Comparison of ENCODE assay signal across 2 cellular contexts in genomic region chr13:50187352-50188029, GRCh38.
TF ChIP-seq lines count a peak whose summit lies in the region.

No MANE protein-coding gene starts in this region.

TF ChIP-seq in K562, 482 proteins besides CTCF, POLR2A, EP300 and RAD21 (continues in another document):
- TF ChIP-seq PBX2 (CRISPR knock-in tag; IDR thresholded peaks at IDR 0.05; ENCODE audit: low read depth) = no peak
- no peak for TF ChIP-seq PBX2 (tag; conservative IDR thresholded peaks at IDR 0.05; ENCODE audit: low read depth)
- no peak for TF ChIP-seq YY1 (IDR thresholded peaks at IDR 0.05; ENCODE audit: borderline replicate concordance in 1 of 3, control insufficient read depth in 1 of 3, extremely low read depth in 1 of 3, insufficient read depth in 3 of 3, insufficient read length in 1 of 3, insufficient replicate concordance in 2 of 3, low read depth in 1 of 3, low read length in 2 of 3)
- TF ChIP-seq MCM7 (IDR thresholded peaks at IDR 0.05) = no peak
- no peak for TF ChIP-seq MCM2 (IDR thresholded peaks at IDR 0.05; ENCODE audit: low read depth)
- no peak for TF ChIP-seq TFE3 (CRISPR knock-in tag; IDR thresholded peaks at IDR 0.05)
- peak; percentile 66 for TF ChIP-seq RFX1 (IDR thresholded peaks at IDR 0.05)
- TF ChIP-seq FOXK2 (conservative IDR thresholded peaks at IDR 0.05 in 1 of 2, IDR thresholded peaks at IDR 0.05 in 1 of 2; ENCODE audit: low read depth in 2 of 2) = no peak
- TF ChIP-seq IRF2 (CRISPR knock-in tag; IDR thresholded peaks at IDR 0.05) = no peak
- TF ChIP-seq ZNF24 (IDR thresholded peaks at IDR 0.05) = no peak
- TF ChIP-seq RNF2 (IDR thresholded peaks at IDR 0.05) = no peak
- TF ChIP-seq ZNF197 (CRISPR knock-in tag; IDR thresholded peaks at IDR 0.05; ENCODE audit: low read depth) = no peak
- TF ChIP-seq ZNF444 (CRISPR knock-in tag; IDR thresholded peaks at IDR 0.05) = no peak
- no peak for TF ChIP-seq ZNF134 (CRISPR knock-in tag; conservative IDR thresholded peaks at IDR 0.05)
- no peak for TF ChIP-seq ZNF280B (CRISPR knock-in tag; IDR thresholded peaks at IDR 0.05)
- TF ChIP-seq CCNT2 (IDR thresholded peaks at IDR 0.05; ENCODE audit: borderline replicate concordance, extremely low read depth, insufficient read length, low read depth, low read length) = no peak
- TF ChIP-seq NKRF (IDR thresholded peaks at IDR 0.05; ENCODE audit: borderline replicate concordance) = no peak
- TF ChIP-seq THAP12 (CRISPR knock-in tag; IDR thresholded peaks at IDR 0.05) = no peak

TF ChIP-seq in HepG2, 621 proteins besides CTCF, POLR2A, EP300 and RAD21 (continues in another document):
- TF ChIP-seq SP5 (CRISPR knock-in tag; IDR thresholded peaks at IDR 0.05; ENCODE audit: borderline replicate concordance, low read depth) (peak; percentile 45; the same call in 1 of the 2 replicates), SALL2 (CRISPR knock-in tag; IDR thresholded peaks at IDR 0.05) (no peak), NPAS2 (CRISPR knock-in tag; IDR thresholded peaks at IDR 0.05; ENCODE audit: borderline replicate concordance) (no peak), SNRNP70 (IDR thresholded peaks at IDR 0.05; ENCODE audit: low read depth, low read length) (no peak), SIX1 (CRISPR knock-in tag; IDR thresholded peaks at IDR 0.05; ENCODE audit: borderline replicate concordance) (peak; percentile 55; the same call in 1 of the 2 replicates), MXD1 (CRISPR knock-in tag; IDR thresholded peaks at IDR 0.05) (no peak), ATRX (CRISPR knock-in tag; IDR thresholded peaks at IDR 0.05; ENCODE audit: borderline replicate concordance) (no peak), PHB2 (IDR thresholded peaks at IDR 0.05; ENCODE audit: partially characterized antibody) (no peak), HDAC2 (CRISPR knock-in tag; IDR thresholded peaks at IDR 0.05) (peak; percentile 87), HNRNPH1 (optimal IDR thresholded peaks at IDR 0.05; ENCODE audit: low read depth, low read length) (no peak), ZNF543 (CRISPR knock-in tag; IDR thresholded peaks at IDR 0.05) (no peak), NR2F2 (IDR thresholded peaks at IDR 0.05; ENCODE audit: borderline replicate concordance, low read depth) (0 out of 2 replicates have a peak, but pooled peaks have one; percentile 19), LCORL (IDR thresholded peaks at IDR 0.05) (no peak), LCORL (CRISPR knock-in tag; IDR thresholded peaks at IDR 0.05) (peak; percentile 57; the same call in 1 of the 2 replicates), ZNF546 (CRISPR knock-in tag; conservative IDR thresholded peaks at IDR 0.05) (no peak), ZNF589 (CRISPR knock-in tag; conservative IDR thresholded peaks at IDR 0.05) (no peak), HHEX (CRISPR knock-in tag; IDR thresholded peaks at IDR 0.05) (peak; percentile 46; the same call in 1 of the 2 replicates), ARNTL (CRISPR knock-in tag; IDR thresholded peaks at IDR 0.05) (no peak), SRSF1 (optimal IDR thresholded peaks at IDR 0.05; ENCODE audit: low read depth, low read length) (no peak), PCBP2 (optimal IDR thresholded peaks at IDR 0.05; ENCODE audit: low read depth, low read length, poor library complexity, severe bottlenecking) (no peak), HIC2 (CRISPR knock-in tag; IDR thresholded peaks at IDR 0.05; ENCODE audit: low read depth) (no peak), NONO (IDR thresholded peaks at IDR 0.05) (no peak), NONO (CRISPR knock-in tag; conservative IDR thresholded peaks at IDR 0.05) (no peak), ZNF337 (CRISPR knock-in tag; IDR thresholded peaks at IDR 0.05; ENCODE audit: borderline replicate concordance, low read depth) (no peak), ZNF274 (CRISPR knock-in tag; IDR thresholded peaks at IDR 0.05) (no peak), PAWR (CRISPR knock-in tag; IDR thresholded peaks at IDR 0.05; ENCODE audit: borderline replicate concordance) (no peak), ADNP (CRISPR knock-in tag; IDR thresholded peaks at IDR 0.05) (no peak), ZNF558 (CRISPR knock-in tag; IDR thresholded peaks at IDR 0.05; ENCODE audit: borderline replicate concordance) (no peak), HOXD1 (CRISPR knock-in tag; IDR thresholded peaks at IDR 0.05) (no peak), ZNF547 (CRISPR knock-in tag; IDR thresholded peaks at IDR 0.05) (no peak), KDM6A (CRISPR knock-in tag; IDR thresholded peaks at IDR 0.05; ENCODE audit: low read depth) (peak; percentile 66), ZNF484 (CRISPR knock-in tag; IDR thresholded peaks at IDR 0.05; ENCODE audit: borderline replicate concordance, low read depth) (no peak), HINFP (CRISPR knock-in tag; IDR thresholded peaks at IDR 0.05; ENCODE audit: low read depth) (no peak), AKNA (CRISPR knock-in tag; IDR thresholded peaks at IDR 0.05; ENCODE audit: borderline replicate concordance) (no peak), RERE (CRISPR knock-in tag; IDR thresholded peaks at IDR 0.05; ENCODE audit: low read depth) (peak; percentile 65), ZFP90 (CRISPR knock-in tag; IDR thresholded peaks at IDR 0.05; ENCODE audit: borderline replicate concordance) (no peak), TAF1 (CRISPR knock-in tag; IDR thresholded peaks at IDR 0.05) (no peak), ZNF18 (CRISPR knock-in tag; IDR thresholded peaks at IDR 0.05; ENCODE audit: insufficient replicate concordance) (no peak), ZBTB49 (CRISPR knock-in tag; IDR thresholded peaks at IDR 0.05; ENCODE audit: borderline replicate concordance) (no peak), ZNF792 (CRISPR knock-in tag; IDR thresholded peaks at IDR 0.05) (peak; percentile 73; the same call in 1 of the 2 replicates)
